In the genomic region with DNA sequence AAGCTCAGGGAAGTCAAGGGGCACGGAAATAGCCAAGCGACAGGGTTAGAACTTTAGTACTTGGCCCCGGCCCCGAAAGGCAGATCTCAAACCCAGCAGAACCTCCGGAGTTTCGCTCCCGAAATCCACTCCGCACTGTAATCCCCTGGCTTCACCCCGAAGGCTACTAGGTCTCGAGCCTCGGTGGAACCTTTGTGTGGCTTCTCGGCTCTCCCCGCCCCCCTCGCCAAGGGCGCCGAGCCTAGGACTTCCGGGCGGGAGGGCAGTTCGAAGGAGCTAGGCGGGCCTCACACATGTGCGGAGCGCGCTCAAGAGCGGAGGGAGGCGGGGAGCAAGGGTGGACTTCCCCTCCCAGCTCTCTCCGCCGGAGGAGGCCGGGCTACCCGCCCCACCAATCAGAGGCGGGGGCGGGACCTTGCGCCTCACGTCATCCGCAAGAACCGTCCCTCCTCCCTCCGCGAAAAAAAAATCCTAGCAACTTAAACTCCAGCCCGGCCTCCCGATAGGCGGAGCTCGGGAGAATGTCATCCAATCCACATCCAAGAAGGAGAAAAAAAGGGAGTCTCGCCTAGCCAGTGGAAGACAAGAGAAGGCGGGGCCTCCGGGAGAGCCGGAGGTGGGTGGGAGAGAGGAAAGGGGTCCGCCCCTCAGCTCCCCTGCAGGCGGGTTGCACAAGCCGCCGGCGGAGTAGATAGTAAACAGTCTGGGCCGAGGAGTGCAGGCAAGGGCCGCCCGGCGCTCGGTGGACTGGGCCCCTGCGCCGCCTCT, we compare ENCODE assay signal across 8 cellular contexts. TPM values are rescaled to one million over a fixed set of nuclear protein-coding genes. Genes with fewer than 3 reads are reported as not detected.
DNase-seq lines count a peak whose midpoint lies in the region; ATAC-seq and TF ChIP-seq lines count a peak whose summit lies in the region.

No MANE protein-coding gene starts in this region.

- peak; percentile 58 for ATAC-seq in gastroesophageal sphincter

- no peak overlapping the region for H3K14ac ChIP-seq in neuronal stem cell (ENCODE audit: low read length)

- H2BK15ac ChIP-seq in neuronal stem cell (ENCODE audit: low read length): peak overlapping the region; percentile 82

- peaks cover 2 to 39% (median 17%) of the 10 kb centered on the region in 3 donors for H3K4me1 ChIP-seq in gastroesophageal sphincter
- H3K4me1 ChIP-seq in neuronal stem cell (ENCODE audit: control insufficient read depth in 2 of 2, insufficient read depth in 1 of 2, low read depth in 1 of 2, low read length in 2 of 2): peaks cover 5 to 8% of the 10 kb centered on the region in 2 donors
- peaks cover 11 to 46% (median 45%) of the 10 kb centered on the region in 5 donors for H3K4me1 ChIP-seq in subcutaneous abdominal adipose tissue (ENCODE audit: control insufficient read depth in 5 of 5, insufficient read depth in 5 of 5, low read length in 5 of 5)

- H2BK12ac ChIP-seq in neuronal stem cell (ENCODE audit: low read length): no peak overlapping the region

- H3K4me1 Mint-ChIP-seq in HFFc6 (ENCODE audit: low read depth): peaks cover 52% of the 10 kb centered on the region

- DNase-seq in GM06990 (ENCODE audit: extremely low read depth, insufficient read length): peak; percentile 99
- peak; percentile 99 for DNase-seq in HFFc6
- peak; percentile 100 for DNase-seq in NB4 (ENCODE audit: low read depth)
- DNase-seq in SK-N-DZ (ENCODE audit: low spot score): peak; percentile 100
- peak; percentile 97 for DNase-seq in activated naive CD4-positive, alpha-beta T cell treated with anti-CD3 and anti-CD28 coated beads, Interleukin-2, amount 50 U/mL, for 16 hours
- peak; percentile 100 for DNase-seq in neuronal stem cell (ENCODE audit: low spot score)

- peak overlapping the region; percentile 33 for H2AK5ac ChIP-seq in neuronal stem cell (ENCODE audit: low read depth, low read length)

- peak overlapping the region; percentile 96 for H3K27ac Mint-ChIP-seq in HFFc6

- H3K4me2 ChIP-seq in neuronal stem cell (ENCODE audit: insufficient read depth, low read length, poor library complexity, severe bottlenecking): peak overlapping the region; percentile 89

- peak overlapping the region; percentile 82 for H3K23ac ChIP-seq in neuronal stem cell (ENCODE audit: low read depth, low read length, poor library complexity)

- H3K4ac ChIP-seq in neuronal stem cell (ENCODE audit: low read length): peak overlapping the region; percentile 8

- peaks cover 6% of the 10 kb centered on the region for H3K27me3 Mint-ChIP-seq in HFFc6 (ENCODE audit: insufficient read depth)

- peak overlapping the region; percentile 92 for H2AFZ ChIP-seq in neuronal stem cell (ENCODE audit: low read length)

- H3K27ac ChIP-seq in gastroesophageal sphincter (peak overlapping the region; percentile 94 to 100 (median 100)), neuronal stem cell (replicated peaks; ENCODE audit: low read length) (peak overlapping the region; percentile 94), subcutaneous abdominal adipose tissue (ENCODE audit: low read depth, low read length) (peak overlapping the region; percentile 96)

- TF ChIP-seq POLR2A in NB4 (IDR thresholded peaks at IDR 0.05; ENCODE audit: extremely low read depth, insufficient read length): peak; percentile 81
- peak; percentile 33 to 58 for TF ChIP-seq POLR2A in gastroesophageal sphincter (IDR thresholded peaks at IDR 0.05)

- no peaks in the 10 kb centered on the region for H3K27me3 ChIP-seq in GM06990 (replicated peaks; ENCODE audit: control insufficient read depth, insufficient read depth, low read length)
- H3K27me3 ChIP-seq in gastroesophageal sphincter: no peaks in the 10 kb centered on the region
- peaks cover 0 to 1% (median 0%) of the 10 kb centered on the region in 3 experiments for H3K27me3 ChIP-seq in neuronal stem cell (ENCODE audit: control insufficient read depth in 3 of 3, insufficient read depth in 3 of 3, low read depth in 1 of 3, low read length in 3 of 3)
- H3K27me3 ChIP-seq in subcutaneous abdominal adipose tissue (ENCODE audit: control insufficient read depth in 5 of 5, insufficient read depth in 4 of 5, low read length in 5 of 5): no peaks in the 10 kb centered on the region

- H3K4me3 Mint-ChIP-seq in HFFc6: peak overlapping the region; percentile 92

- no peak for TF ChIP-seq EP300 in gastroesophageal sphincter (IDR thresholded peaks at IDR 0.05)

- H3K9me3 Mint-ChIP-seq in HFFc6: no peaks in the 10 kb centered on the region

- no peak overlapping the region for H4K8ac ChIP-seq in neuronal stem cell (ENCODE audit: low read depth, low read length)

- H3K36me3 Mint-ChIP-seq in HFFc6 (ENCODE audit: low read depth): no peaks in the 10 kb centered on the region

- H3K9me3 ChIP-seq in gastroesophageal sphincter (no peaks in the 10 kb centered on the region), neuronal stem cell (replicated peaks in 1 of 2; ENCODE audit: control insufficient read depth in 2 of 2, insufficient read depth in 1 of 2, low read depth in 1 of 2, low read length in 2 of 2) (no peaks in the 10 kb centered on the region), subcutaneous abdominal adipose tissue (ENCODE audit: control insufficient read depth in 5 of 5, low read length in 5 of 5) (no peaks in the 10 kb centered on the region)

- peak overlapping the region; percentile 93 for H3K18ac ChIP-seq in neuronal stem cell (ENCODE audit: low read length)

- H3K36me3 ChIP-seq in GM06990 (ENCODE audit: control insufficient read depth, insufficient read depth, low read length) (no peaks in the 10 kb centered on the region), gastroesophageal sphincter (no peaks in the 10 kb centered on the region), neuronal stem cell (replicated peaks in 1 of 2; ENCODE audit: control insufficient read depth in 2 of 2, insufficient read depth in 2 of 2, low read length in 2 of 2) (no peaks in the 10 kb centered on the region), subcutaneous abdominal adipose tissue (ENCODE audit: control insufficient read depth in 5 of 5, insufficient read depth in 5 of 5, low read length in 5 of 5) (no peaks in the 10 kb centered on the region)

- H4K91ac ChIP-seq in neuronal stem cell (ENCODE audit: low read depth, low read length, poor library complexity): no peak overlapping the region

- H2BK120ac ChIP-seq in neuronal stem cell (ENCODE audit: low read depth, low read length): no peak overlapping the region

- H3K4me3 ChIP-seq in GM06990 (replicated peaks; ENCODE audit: low read depth, low read length) (peak overlapping the region; percentile 93), NB4 (ENCODE audit: low read depth, low read length) (peak overlapping the region; percentile 98), gastroesophageal sphincter (peak overlapping the region; percentile 88 to 90), neuronal stem cell (ENCODE audit: low read length in 2 of 2) (peak overlapping the region; percentile 88 to 99), subcutaneous abdominal adipose tissue (ENCODE audit: low read depth in 1 of 5, low read length in 5 of 5) (peak overlapping the region; percentile 75 to 94 (median 89))

- peak overlapping the region; percentile 45 for H2BK5ac ChIP-seq in neuronal stem cell (ENCODE audit: low read length)

- TF ChIP-seq CTCF in GM06990 (IDR thresholded peaks at IDR 0.05; ENCODE audit: insufficient read depth, low read length, poor library complexity, severe bottlenecking): no peak
- peak; percentile 30 for TF ChIP-seq CTCF in HFFc6 (IDR thresholded peaks at IDR 0.05)
- TF ChIP-seq CTCF in NB4 (IDR thresholded peaks at IDR 0.05; ENCODE audit: low read depth, low read length): no peak
- TF ChIP-seq CTCF in gastroesophageal sphincter (IDR thresholded peaks at IDR 0.05): no peak

- 0% methylated on average over 10 of the region's 57 CpGs; no CpG with 5 or more reads in 1 of the 2 donors for WGBS in gastroesophageal sphincter (ENCODE audit: low coverage in 1 of 2), 2 donors
- no CpG with 5 or more reads among the region's 57 CpGs for WGBS in neuronal stem cell (ENCODE audit: extremely low coverage in 2 of 2, insufficient read length in 2 of 2, insufficient replicate concordance in 1 of 2), 2 donors

- H3K9ac ChIP-seq in neuronal stem cell (ENCODE audit: low read depth, low read length, poor library complexity): peak overlapping the region; percentile 95
- peak overlapping the region; percentile 74 to 85 (median 81) for H3K9ac ChIP-seq in subcutaneous abdominal adipose tissue (ENCODE audit: low read length in 5 of 5)

- H3K79me1 ChIP-seq in neuronal stem cell (ENCODE audit: low read depth, low read length): peaks cover 12% of the 10 kb centered on the region

RNA-seq across cellular contexts. Expression of gene SIN3A, which starts 2.4 kb away (rescaled TPM):
- total RNA-seq in HFFc6 (2021; fragmentation: NEBNext Ultra II Directional; extraction: Animal tissue kit (Norgen Biotek cat#: 25700)): 10 to 100 TPM; 36.6 to 49.3 (median 39.8) TPM
- polyA plus RNA-seq in SK-N-DZ (2014; cell fraction: cytosol; rRNA removed): 22.4 and 23.1 TPM in 2 replicates
- 8.6 and 18.7 TPM in 2 replicates for polyA plus RNA-seq in SK-N-DZ (2014; cell fraction: nucleus; rRNA removed)
- 10 to 100 TPM; 31.7 to 54.8 (median 35.8) TPM for total RNA-seq in gastroesophageal sphincter
- polyA plus RNA-seq in neuronal stem cell (2013, experiment 1 of 2): 42.9 TPM
- polyA plus RNA-seq in neuronal stem cell (2013, experiment 2 of 2): 43.4 TPM

Comparison
In these comparisons a context has a peak if more than half of its experiments do, and no peak if none do; other contexts are left out.
1. Peak in every context shown above with its lines: DNase-seq, ATAC-seq, H3K4me3 ChIP-seq and H3K27ac ChIP-seq.